Comparison of ENCODE assay signal across 8 cellular contexts in the genomic region with DNA sequence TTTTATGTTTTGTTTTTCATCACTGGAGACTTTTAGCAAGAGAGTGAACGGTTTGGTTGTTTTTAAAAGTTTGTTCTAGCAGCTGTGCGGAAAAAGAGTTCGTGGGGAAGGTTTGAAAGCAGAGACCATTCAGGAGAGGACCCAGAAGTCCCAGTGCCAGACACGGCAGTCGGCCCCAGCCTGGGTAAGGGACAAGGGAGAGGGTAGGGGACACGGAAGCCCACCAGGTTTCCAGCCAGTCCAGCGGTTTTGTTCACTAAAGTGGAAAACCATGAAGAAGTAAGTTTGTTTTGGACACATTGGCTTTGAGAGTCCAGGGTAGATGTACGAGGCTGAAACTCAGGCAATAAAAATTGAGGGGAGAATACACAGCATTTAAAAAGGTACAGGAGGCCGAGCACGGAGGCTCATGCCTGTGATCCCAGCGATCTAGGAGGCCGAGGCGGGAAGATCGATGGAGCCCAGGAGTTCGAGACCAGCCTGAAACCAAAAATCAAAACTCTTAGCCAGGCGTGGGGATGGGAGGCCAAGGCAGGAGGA. TPM values are rescaled to one million over a fixed set of nuclear protein-coding genes. Genes with fewer than 3 reads are reported as not detected.
DNase-seq lines count a peak whose midpoint lies in the region; ATAC-seq, FAIRE-seq and TF ChIP-seq lines count a peak whose summit lies in the region.

No MANE protein-coding gene starts in this region.

- TF ChIP-seq POLR2A in H54 (IDR thresholded peaks at IDR 0.05; ENCODE audit: low read depth, low read length) = no peak

- peak overlapping the region; percentile 57 to 72 for H3K9ac ChIP-seq in colonic mucosa (ENCODE audit: low read depth in 2 of 2, low read length in 2 of 2)

- H3K4me3 ChIP-seq in BE2C (ENCODE audit: low read depth, low read length) (peak overlapping the region; percentile 50), colonic mucosa (peak overlapping the region; percentile 96)
- peak overlapping the region; percentile 89 for H3K4me3 ChIP-seq in Jurkat, Clone E6-1 (ENCODE audit: low read length)

- no peaks in the 10 kb centered on the region for H3K4me1 ChIP-seq in BE2C
- H3K4me1 ChIP-seq in colonic mucosa = peaks cover 15% of the 10 kb centered on the region

- no peak for ATAC-seq in naive thymus-derived CD8-positive, alpha-beta T cell
- ATAC-seq in HG02870 (IDR thresholded peaks at IDR 0.05; ENCODE audit: unreplicated experiment) = no peak

- H3K4me3 Mint-ChIP-seq in naive thymus-derived CD8-positive, alpha-beta T cell = peak overlapping the region; percentile 85 to 99 (median 93)

- H3K36me3 ChIP-seq in BE2C = no peaks in the 10 kb centered on the region
- H3K36me3 ChIP-seq in colonic mucosa = no peaks in the 10 kb centered on the region

- TF ChIP-seq CTCF in BE2C (IDR thresholded peaks at IDR 0.05; ENCODE audit: low read depth, low read length) (no peak), colonic mucosa (IDR thresholded peaks at IDR 0.05) (no peak), GM20000 (IDR thresholded peaks at IDR 0.05; ENCODE audit: extremely low read depth, missing control alignments) (no peak)

- H3K9me3 Mint-ChIP-seq in naive thymus-derived CD8-positive, alpha-beta T cell = peaks cover 0 to 5% (median 0%) of the 10 kb centered on the region in 9 donors

- H3K36me3 Mint-ChIP-seq in naive thymus-derived CD8-positive, alpha-beta T cell = peaks cover under 1 to 6% (median 2%) of the 10 kb centered on the region in 3 donors

- FAIRE-seq in H54 (lab: Jason Lieb, UNC) = no peak

- peak overlapping the region; percentile 4 for H3K27ac ChIP-seq in colonic mucosa

- H3K9me3 ChIP-seq in BE2C (no peaks in the 10 kb centered on the region), colonic mucosa (no peaks in the 10 kb centered on the region)

- intact Hi-C loops in colonic mucosa (cut with DNase I) = no loop called here

- no peaks in the 10 kb centered on the region for H3K27me3 ChIP-seq in BE2C
- no peaks in the 10 kb centered on the region for H3K27me3 ChIP-seq in colonic mucosa

- no peak for DNase-seq in BE2C
- no peak for DNase-seq in Jurkat, Clone E6-1 (ENCODE audit: low read depth, low spot score)
- no peak for DNase-seq in colonic mucosa
- no peak for DNase-seq in naive thymus-derived CD8-positive, alpha-beta T cell
- DNase-seq in H54 (ENCODE audit: insufficient read length, low spot score) = no peak
- no peak for DNase-seq in NCI-H2107 (lab: John Stamatoyannopoulos, UW)
- no peak for DNase-seq in GM20000 (ENCODE audit: low spot score)

- H3K27ac Mint-ChIP-seq in naive thymus-derived CD8-positive, alpha-beta T cell = peak overlapping the region; percentile 94 to 99 (median 97)

- H3K4me1 Mint-ChIP-seq in naive thymus-derived CD8-positive, alpha-beta T cell = peaks cover 46 to 55% (median 51%) of the 10 kb centered on the region in 4 donors

- POLR2A ChIA-PET in naive thymus-derived CD8-positive, alpha-beta T cell (lab: Charles Lee) = interaction anchor here (0.7 to 1.2 kb wide), 2 partner anchors 15 to 75 kb away, joined by 3 to 5 read pairs; no protein-coding TSS in a partner anchor

- peaks cover 0 to 7% (median 0%) of the 10 kb centered on the region in 5 donors for H3K27me3 Mint-ChIP-seq in naive thymus-derived CD8-positive, alpha-beta T cell

RNA-seq across cellular contexts. Expression of gene RFLNB, which starts 36.4 kb away (rescaled TPM):
- polyA plus RNA-seq in BE2C (2012; ENCODE audit: insufficient read depth, insufficient read length, low read depth) = 1.2 TPM
- polyA plus RNA-seq in Jurkat, Clone E6-1 (2012; ENCODE audit: insufficient read depth, insufficient read length) = 24.5 TPM
- 1 to 10 TPM; 2.9 to 5.7 TPM for total RNA-seq in colonic mucosa
- total RNA-seq in naive thymus-derived CD8-positive, alpha-beta T cell = 10 to 100 TPM; 38.7 TPM
- 10 to 100 TPM; 19.2 to 32.5 (median 24.2) TPM for polyA plus RNA-seq in naive thymus-derived CD8-positive, alpha-beta T cell

RNA-seq across cellular contexts. Expression of gene RPH3AL, which starts 56.8 kb away (rescaled TPM):
- 1.7 TPM for polyA plus RNA-seq in BE2C (2012; ENCODE audit: insufficient read depth, insufficient read length, low read depth)
- polyA plus RNA-seq in Jurkat, Clone E6-1 (2012; ENCODE audit: insufficient read depth, insufficient read length) = 6.2 TPM
- 10 to 100 TPM; 14.9 to 34.2 TPM for total RNA-seq in colonic mucosa
- total RNA-seq in naive thymus-derived CD8-positive, alpha-beta T cell = 10 to 100 TPM; 26.4 to 30.0 TPM
- polyA plus RNA-seq in naive thymus-derived CD8-positive, alpha-beta T cell = 1 to 10 TPM; 1.9 to 5.7 (median 2.7) TPM

Comparison
In these comparisons a context has a peak if more than half of its experiments do, and no peak if none do; other contexts are left out.
1. RNA of gene RFLNB, which starts 36.4 kb away (total RNA-seq): 38.7 TPM in naive thymus-derived CD8-positive, alpha-beta T cell; 2.9 to 5.7 TPM in colonic mucosa; every median in the first group is over 4 times any median in the second.
2. Peak in every context shown above with its lines, with median percentiles within 50 percentile points of each other: H3K4me3 ChIP-seq.